8 cellular contexts compared by ENCODE assay signal in the genomic region with DNA sequence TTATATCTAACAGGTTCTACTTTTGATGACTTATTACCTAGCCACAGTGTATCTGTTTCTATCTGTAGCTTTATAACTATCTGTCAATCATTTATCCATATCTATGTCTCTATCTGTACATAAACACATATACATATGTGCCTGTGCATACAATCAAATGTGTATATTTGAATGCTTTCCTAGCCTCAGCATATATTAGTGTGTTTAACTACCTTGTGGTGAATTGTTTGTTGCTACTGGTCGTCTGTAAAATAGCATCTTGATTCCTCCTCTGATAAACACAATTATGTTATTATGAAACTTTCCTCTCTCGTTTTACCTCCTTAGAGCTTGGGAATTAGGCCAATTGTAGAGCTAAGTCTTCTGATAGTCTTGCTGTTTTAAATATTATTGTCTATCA. TPM values are rescaled to one million over a fixed set of nuclear protein-coding genes. Genes with fewer than 3 reads are reported as not detected.
DNase-seq lines count a peak whose midpoint lies in the region; ATAC-seq and TF ChIP-seq lines count a peak whose summit lies in the region.

No MANE protein-coding gene starts in this region.

- H3K4me3 ChIP-seq in heart left ventricle (peak overlapping the region in 8 of 12 donors; percentile 4 to 26 (median 16)), heart right ventricle (peak overlapping the region in 4 of 10 donors; percentile 11 to 28 (median 20)), adrenal gland (peak overlapping the region in 1 of 4 donors; percentile 33), upper lobe of right lung (peak overlapping the region; percentile 12), SJCRH30 (no peak overlapping the region)

- ATAC-seq in heart left ventricle (no peak), heart right ventricle (no peak), HG03095 (IDR thresholded peaks at IDR 0.05; ENCODE audit: unreplicated experiment) (peak; percentile 3), upper lobe of right lung (no peak)

- no peak for TF ChIP-seq POLR2A in heart left ventricle (IDR thresholded peaks at IDR 0.05)
- no peak for TF ChIP-seq POLR2A in adrenal gland (IDR thresholded peaks at IDR 0.05)

- WGBS in heart left ventricle, 4 donors, result 18 to 33% (median 20%) methylated on average over 2 of the region's 2 CpGs
- WGBS in heart right ventricle, 2 donors, result 28 to 32% methylated on average over 2 of the region's 2 CpGs
- 17 to 30% (median 22%) methylated on average over 2 of the region's 2 CpGs for WGBS in adrenal gland, 4 donors

- no peak for TF ChIP-seq CTCF in heart left ventricle (IDR thresholded peaks at IDR 0.05)
- no peak for TF ChIP-seq CTCF in heart right ventricle (IDR thresholded peaks at IDR 0.05)
- TF ChIP-seq CTCF in adrenal gland (IDR thresholded peaks at IDR 0.05), result no peak
- no peak for TF ChIP-seq CTCF in upper lobe of right lung (IDR thresholded peaks at IDR 0.05)

- H3K27me3 ChIP-seq in heart left ventricle (no peaks in the 10 kb centered on the region), heart right ventricle (no peaks in the 10 kb centered on the region), adrenal gland (no peaks in the 10 kb centered on the region), upper lobe of right lung (no peaks in the 10 kb centered on the region), SJCRH30 (no peaks in the 10 kb centered on the region)

- intact Hi-C loops in heart left ventricle (cut with DNase I), result no loop called here
- intact Hi-C loops in heart right ventricle (cut with DNase I), result no loop called here
- intact Hi-C loops in adrenal gland (cut with DNase I), result no loop called here
- intact Hi-C loops in upper lobe of right lung (cut with DNase I), result no loop called here

- H3K4me1 ChIP-seq in heart left ventricle, result peaks cover 0 to 63% (median 7%) of the 10 kb centered on the region in 12 donors
- peaks cover 0 to 46% (median 11%) of the 10 kb centered on the region in 9 donors for H3K4me1 ChIP-seq in heart right ventricle
- H3K4me1 ChIP-seq in adrenal gland (replicated peaks in 1 of 2), result peaks cover 6 to 33% of the 10 kb centered on the region in 2 donors
- peaks cover 12% of the 10 kb centered on the region for H3K4me1 ChIP-seq in upper lobe of right lung
- H3K4me1 ChIP-seq in SJCRH30, result no peaks in the 10 kb centered on the region

- H3K9me3 ChIP-seq in heart left ventricle (no peaks in the 10 kb centered on the region), heart right ventricle (no peaks in the 10 kb centered on the region), adrenal gland (replicated peaks in 1 of 3) (no peaks in the 10 kb centered on the region), upper lobe of right lung (no peaks in the 10 kb centered on the region), SJCRH30 (replicated peaks) (no peaks in the 10 kb centered on the region)

- DNase-seq in heart left ventricle, result no peak
- DNase-seq in heart right ventricle, result no peak
- DNase-seq in adrenal gland, result no peak
- no peak for DNase-seq in upper lobe of right lung
- DNase-seq in A172 (ENCODE audit: low spot score), result no peak
- no peak for DNase-seq in SJCRH30
- no peak for DNase-seq in SK-N-DZ (ENCODE audit: low spot score)

- H3K36me3 ChIP-seq in heart left ventricle, result no peaks in the 10 kb centered on the region
- no peaks in the 10 kb centered on the region for H3K36me3 ChIP-seq in heart right ventricle
- no peaks in the 10 kb centered on the region for H3K36me3 ChIP-seq in adrenal gland (replicated peaks in 1 of 2)
- no peaks in the 10 kb centered on the region for H3K36me3 ChIP-seq in upper lobe of right lung
- no peaks in the 10 kb centered on the region for H3K36me3 ChIP-seq in SJCRH30

- H3K27ac ChIP-seq in heart left ventricle (peak overlapping the region in 2 of 12 donors; percentile 7 to 56), heart right ventricle (peak overlapping the region in 2 of 10 donors; percentile 0 to 55), adrenal gland (peak overlapping the region in 3 of 5 donors; percentile 34 to 62 (median 57)), upper lobe of right lung (no peak overlapping the region), SJCRH30 (no peak overlapping the region)

RNA-seq across cellular contexts. Expression of gene PARP8, which starts 44.4 kb away (rescaled TPM):
- total RNA-seq in heart left ventricle (10 to 100 TPM in 3 of 9 donors, 1 to 10 TPM in 6; 2.7 to 22.5 (median 8.6) TPM), heart right ventricle (10 to 100 TPM in 1 of 10 donors, 1 to 10 TPM in 9; 4.1 to 14.5 (median 5.3) TPM), adrenal gland (10 to 100 TPM; 14.3 to 41.8 (median 30.2) TPM), upper lobe of right lung (52.3 TPM)
- polyA plus RNA-seq in heart left ventricle (1 to 10 TPM; 1.6 to 1.7 TPM), heart right ventricle (1 to 10 TPM in 1 of 2 donors, under 1 TPM in 1; 0.97 to 3.3 TPM), adrenal gland (10 to 100 TPM; 10.5 to 25.1 (median 12.2) TPM)
- total RNA-seq in A172 (2014; rRNA removed; shearing (Covaris generic)), result 0.28 and 0.74 TPM in 2 replicates
- total RNA-seq in SJCRH30 (2014; rRNA removed; shearing (Covaris generic)), result 0.76 and 1.0 TPM in 2 replicates
- polyA plus RNA-seq in SK-N-DZ (2014; cell fraction: cytosol; rRNA removed), result 0.95 and 1.2 TPM in 2 replicates
- 2.7 and 2.9 TPM in 2 replicates for polyA plus RNA-seq in SK-N-DZ (2014; cell fraction: nucleus; rRNA removed)

Comparison
In these comparisons a context has a peak if more than half of its experiments do, and no peak if none do; other contexts are left out.
1. H3K27ac ChIP-seq: peak in adrenal gland (3 of 5); none in upper lobe of right lung (single experiment) and SJCRH30 (single experiment).